ENCODE assay signal across 9 cellular contexts in genomic region chr2:47404356-47404755, GRCh38. TPM values are rescaled to one million over a fixed set of nuclear protein-coding genes. Genes with fewer than 3 reads are reported as not detected.
DNase-seq lines count a peak whose midpoint lies in the region; ATAC-seq, FAIRE-seq and TF ChIP-seq lines count a peak whose summit lies in the region.
"Had no signal": no experiment of that assay in that cellular context is flagged by ENCODE, and none has a peak within 500 bp of the region (broad histone marks: within the 10 kb centered on the region; RNA-seq: fewer than 3 reads in every experiment).

No MANE protein-coding gene starts in this region.

- intact Hi-C loops in HCT116 (cut with micrococcal nuclease), result loop anchor here (5.0 kb wide), 1 partner anchor 67 kb away; no protein-coding TSS in a partner anchor

- CTCF ChIA-PET in A549 (lab: Yijun Ruan, JAX) (interaction anchor here (1.2 to 3.5 kb wide), 4 partner anchors 17 to 362 kb away, joined by 3 to 24 read pairs (median 6); no protein-coding TSS in a partner anchor), HCT116 (lab: Charles Lee) (interaction anchor here (0.9 to 3.3 kb wide), 3 partner anchors 16 to 363 kb away, joined by 3 to 16 read pairs (median 11); no protein-coding TSS in a partner anchor)

- H3K4me1 ChIP-seq in A549 (peaks cover 11% of the 10 kb centered on the region; the same call in 1 of the 3 replicates), HCT116 (ENCODE audit: control insufficient read depth in 1 of 2, insufficient read depth in 2 of 2, low read length in 2 of 2) (peaks cover 13 to 25% of the 10 kb centered on the region in 2 experiments; a peak in 3 of 4 replicates)

- POLR2A ChIA-PET in A549 (lab: Yijun Ruan, JAX), result interaction anchor here (2.3 kb wide), 1 partner anchor 59 kb away, joined by 13 read pairs; no protein-coding TSS in a partner anchor
- POLR2A ChIA-PET in HCT116 (lab: Charles Lee), result interaction anchor here (1.2 kb wide), 1 partner anchor 65 kb away, joined by 3 read pairs; no protein-coding TSS in a partner anchor

- peak overlapping the region; percentile 97 for H3K4me3 Mint-ChIP-seq in activated naive CD8-positive, alpha-beta T cell treated with anti-CD3 and anti-CD28 coated beads, Interleukin-2, amount 50 U/mL, for 24 hours
- H3K4me3 Mint-ChIP-seq in mesothelial cell of epicardium, result peak overlapping the region; percentile 94

- WGBS in A549 (ENCODE audit: missing lambda C conversion rate), result 71% methylated on average over 10 of the region's 10 CpGs

- peaks cover 36% of the 10 kb centered on the region for H3K36me3 Mint-ChIP-seq in activated naive CD8-positive, alpha-beta T cell treated with anti-CD3 and anti-CD28 coated beads, Interleukin-2, amount 50 U/mL, for 24 hours (ENCODE audit: low read depth)
- H3K36me3 Mint-ChIP-seq in mesothelial cell of epicardium, result peaks cover 30% of the 10 kb centered on the region

- no peaks in the 10 kb centered on the region for H3K27me3 ChIP-seq in HCT116 (ENCODE audit: insufficient read depth, low read length)
- H3K27me3 ChIP-seq: gastrocnemius medialis had no signal

- 0 out of 4 replicates have a peak, but pooled peaks cover 0 to 7% of the 10 kb centered on the region in 2 experiments for H3K36me3 ChIP-seq in HCT116 (ENCODE audit: control insufficient read depth in 1 of 2, insufficient read depth in 2 of 2, low read length in 2 of 2)
- H3K36me3 ChIP-seq: gastrocnemius medialis had no signal

- TF ChIP-seq POLR2A in A549 (IDR thresholded peaks at IDR 0.05; ENCODE audit: low read length) (no peak), HCT116 (IDR thresholded peaks at IDR 0.05; ENCODE audit: borderline replicate concordance, extremely low read depth, insufficient read depth, insufficient read length) (no peak)

- no peaks in the 10 kb centered on the region for H3K27me3 Mint-ChIP-seq in activated naive CD8-positive, alpha-beta T cell treated with anti-CD3 and anti-CD28 coated beads, Interleukin-2, amount 50 U/mL, for 24 hours
- H3K27me3 Mint-ChIP-seq in mesothelial cell of epicardium (ENCODE audit: low read depth), result no peaks in the 10 kb centered on the region

- H3K27ac ChIP-seq in A549 (peak overlapping the region in 1 of 2 experiments; percentile 93; a peak in 3 of 6 replicates), HCT116 (ENCODE audit: low read depth, low read length) (peak overlapping the region; percentile 76)

- peaks cover 58% of the 10 kb centered on the region for H3K79me2 ChIP-seq in HCT116 (ENCODE audit: insufficient read depth, low read length)

- DNase-seq in A549 (ENCODE audit: low read depth in 1 of 2, low spot score in 1 of 2), result no peak
- DNase-seq in HCT116 (ENCODE audit: low read depth, low spot score), result no peak
- DNase-seq in activated naive CD8-positive, alpha-beta T cell treated with anti-CD3 and anti-CD28 coated beads, Interleukin-2, amount 50 U/mL, for 24 hours, result no peak
- DNase-seq in mesothelial cell of epicardium (ENCODE audit: low spot score in 2 of 2, unreplicated experiment in 2 of 2), result peak in 1 of 2 experiments; percentile 6
- DNase-seq in effector CD8-positive, alpha-beta T cell (lab: John Stamatoyannopoulos, UW), result no peak
- DNase-seq in COLO668 (lab: John Stamatoyannopoulos, UW; ENCODE audit: unreplicated experiment), result no peak
- DNase-seq in stimulated activated CD4-positive, alpha-beta T cell treated with anti-CD3 and anti-CD28 coated beads, Interleukin-4, amount 100 ng/mL, for 1 hour, result no peak
- DNase-seq: gastrocnemius medialis had no signal

- peak overlapping the region; percentile 81 for H3K4me2 ChIP-seq in A549
- peak overlapping the region; percentile 84 for H3K4me2 ChIP-seq in HCT116 (ENCODE audit: low read length)

- H3K9me3 Mint-ChIP-seq in activated naive CD8-positive, alpha-beta T cell treated with anti-CD3 and anti-CD28 coated beads, Interleukin-2, amount 50 U/mL, for 24 hours, result peaks cover 4% of the 10 kb centered on the region
- peaks cover 16% of the 10 kb centered on the region for H3K9me3 Mint-ChIP-seq in mesothelial cell of epicardium

- H2AFZ ChIP-seq in HCT116 (ENCODE audit: low read depth, low read length, poor library complexity, severe bottlenecking), result no peak overlapping the region

- H3K9ac ChIP-seq in HCT116 (ENCODE audit: low read length), result peak overlapping the region; percentile 89

- peak overlapping the region; percentile 98 for H3K27ac Mint-ChIP-seq in activated naive CD8-positive, alpha-beta T cell treated with anti-CD3 and anti-CD28 coated beads, Interleukin-2, amount 50 U/mL, for 24 hours
- peak overlapping the region; percentile 97 for H3K27ac Mint-ChIP-seq in mesothelial cell of epicardium

- peak overlapping the region; percentile 83; the same call in 2 of the 3 replicates for H3K4me3 ChIP-seq in A549
- peak overlapping the region; percentile 80 to 86 for H3K4me3 ChIP-seq in HCT116 (replicated peaks in 1 of 2; ENCODE audit: low read depth in 1 of 2, low read length in 2 of 2)

- RAD21 ChIA-PET in HCT116 (lab: Charles Lee; ENCODE audit: low non-redundant PET in 1 of 2, low total read pairs in 2 of 2, uncharacterized antibody in 2 of 2, unreplicated experiment in 2 of 2), result no interaction called here

- no peak for ATAC-seq in A549
- ATAC-seq in HCT116, result no peak
- ATAC-seq in activated naive CD8-positive, alpha-beta T cell treated with anti-CD3 and anti-CD28 coated beads, Interleukin-2, amount 50 U/mL, for 24 hours, result no peak
- ATAC-seq in GM21526 (IDR thresholded peaks at IDR 0.05; ENCODE audit: low FRiP score, unreplicated experiment), result no peak
- ATAC-seq: gastrocnemius medialis had no signal

- peaks cover 43% of the 10 kb centered on the region for H3K4me1 Mint-ChIP-seq in activated naive CD8-positive, alpha-beta T cell treated with anti-CD3 and anti-CD28 coated beads, Interleukin-2, amount 50 U/mL, for 24 hours
- H3K4me1 Mint-ChIP-seq in mesothelial cell of epicardium, result peaks cover 19% of the 10 kb centered on the region

- H3K9me3 ChIP-seq in A549 (no peaks in the 10 kb centered on the region), HCT116 (ENCODE audit: control insufficient read depth in 1 of 2, insufficient read depth in 1 of 2, low read depth in 1 of 2, low read length in 2 of 2) (no peaks in the 10 kb centered on the region)
- H3K9me3 ChIP-seq: gastrocnemius medialis had no signal

- no peak for TF ChIP-seq EP300 in A549 (IDR thresholded peaks at IDR 0.05)

- no peaks in the 10 kb centered on the region for H3K9me2 ChIP-seq in HCT116 (ENCODE audit: insufficient read depth)

- TF ChIP-seq CTCF in A549 (IDR thresholded peaks at IDR 0.05), result no peak
- no peak for TF ChIP-seq CTCF in HCT116 (IDR thresholded peaks at IDR 0.05 in 2 of 3, conservative IDR thresholded peaks at IDR 0.05 in 1 of 3; ENCODE audit: borderline replicate concordance in 1 of 3, insufficient read depth in 1 of 3, low read depth in 2 of 3, low read length in 2 of 3)
- TF ChIP-seq CTCF in mesothelial cell of epicardium (IDR thresholded peaks at IDR 0.05; ENCODE audit: unreplicated experiment), result no peak

- BruUV-seq in HCT116 (replicated peaks; lab: Mats Ljungman, UMichigan), result no TSS peak

- FAIRE-seq in A549 (lab: Jason Lieb, UNC), result no peak

- H4K20me1 ChIP-seq in HCT116 (ENCODE audit: insufficient read depth), result no peaks in the 10 kb centered on the region

- no peak for TF ChIP-seq RAD21 in A549 (conservative IDR thresholded peaks at IDR 0.05 in 1 of 2, IDR thresholded peaks at IDR 0.05 in 1 of 2)
- no peak for TF ChIP-seq RAD21 in HCT116 (IDR thresholded peaks at IDR 0.05; ENCODE audit: low read depth)

TF ChIP-seq in A549, 52 proteins besides CTCF, POLR2A, EP300 and RAD21 (continues in another document):
- TF ChIP-seq RNF2 (IDR thresholded peaks at IDR 0.05; ENCODE audit: borderline replicate concordance, low read depth), result no peak
- no peak for TF ChIP-seq BHLHE40 (IDR thresholded peaks at IDR 0.05; ENCODE audit: low read depth, low read length)
- no peak for TF ChIP-seq JUNB (IDR thresholded peaks at IDR 0.05)

TF ChIP-seq in HCT116, 20 proteins besides CTCF, POLR2A, EP300 and RAD21 (continues in another document):
- TF ChIP-seq EZH2phosphoT487 (IDR thresholded peaks at IDR 0.05; ENCODE audit: borderline replicate concordance), result no peak
- no peak for TF ChIP-seq ZBTB33 (IDR thresholded peaks at IDR 0.05; ENCODE audit: extremely low read depth, insufficient replicate concordance, low read length)
- no peak for TF ChIP-seq ZFX (IDR thresholded peaks at IDR 0.05)
- TF ChIP-seq ZNF274 (IDR thresholded peaks at IDR 0.05; ENCODE audit: low read depth, low read length), result no peak
- no peak for TF ChIP-seq CEBPB (IDR thresholded peaks at IDR 0.05; ENCODE audit: low read depth)

RNA-seq across cellular contexts. Expression of gene MSH2, which starts 1.4 kb away (rescaled TPM):
- polyA plus RNA-seq in A549 (2011; rRNA removed) (46.2 and 59.0 TPM in 2 replicates), A549 (2017; fragmentation: RNase III; extraction: RNeasy Plus Mini Kit Qiagen cat#74134 plus additional on column Dnase treatment) (49.7 to 55.2 TPM (median 52.8 TPM) in 3 replicates)
- polyA plus RNA-seq in A549 (2012; cell fraction: cytosol; rRNA removed), result 20.1 and 21.3 TPM in 2 replicates
- 11.6 and 14.8 TPM in 2 replicates for polyA plus RNA-seq in A549 (2012; cell fraction: nucleus; rRNA removed)
- 17.1 and 20.8 TPM in 2 replicates for polyA minus RNA-seq in A549 (2011; rRNA and poly(A)+ RNA removed)
- total RNA-seq in HCT116 (2021; ENCODE audit: unreplicated experiment) (54.9 TPM), mesothelial cell of epicardium (38.3 to 39.9 TPM (median 39.6 TPM) in 3 replicates)
- 11.9 and 17.4 TPM in 2 replicates for polyA plus RNA-seq in HCT116 (2012)

RNA-seq across cellular contexts. Expression of gene EPCAM, which starts 35.2 kb away (rescaled TPM):
- 10.6 and 15.6 TPM in 2 replicates for polyA plus RNA-seq in A549 (2011; rRNA removed)
- 1.9 and 2.0 TPM in 2 replicates for polyA plus RNA-seq in A549 (2012; cell fraction: cytosol; rRNA removed)
- 1.4 and 1.5 TPM in 2 replicates for polyA plus RNA-seq in A549 (2012; cell fraction: nucleus; rRNA removed)
- polyA plus RNA-seq in A549 (2017; fragmentation: RNase III; extraction: RNeasy Plus Mini Kit Qiagen cat#74134 plus additional on column Dnase treatment), result 4.1 to 5.4 TPM (median 4.8 TPM) in 3 replicates
- polyA minus RNA-seq in A549 (2011; rRNA and poly(A)+ RNA removed), result 2.3 and 3.0 TPM in 2 replicates
- total RNA-seq in HCT116 (2021; ENCODE audit: unreplicated experiment), result 274 TPM
- polyA plus RNA-seq in HCT116 (2012), result 191 and 235 TPM in 2 replicates
- total RNA-seq in mesothelial cell of epicardium, result 132 to 136 TPM (median 134 TPM) in 3 replicates
